In the genomic region with DNA sequence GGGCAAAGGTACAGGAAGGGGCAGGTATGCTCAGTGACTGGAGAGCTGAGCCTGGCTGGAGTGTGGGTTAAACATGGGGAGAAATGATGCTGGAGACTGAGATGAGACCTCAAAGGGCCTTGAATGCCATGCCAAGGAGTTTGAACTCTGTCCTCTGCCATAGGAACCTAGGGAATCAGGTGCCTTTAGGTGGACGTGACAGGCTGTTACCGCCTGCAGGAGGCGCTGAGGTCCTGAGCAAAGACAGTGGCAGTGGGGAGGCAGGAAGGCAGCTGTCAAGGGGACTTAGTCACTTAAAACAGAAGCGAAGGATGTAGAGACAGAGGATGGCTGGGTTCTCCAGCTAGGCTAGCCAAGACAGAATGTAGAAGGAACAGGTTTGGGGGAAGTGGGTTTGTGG, we compare ENCODE assay signal across 7 cellular contexts. TPM values are rescaled to one million over a fixed set of nuclear protein-coding genes. Genes with fewer than 3 reads are reported as not detected.
DNase-seq lines count a peak whose midpoint lies in the region; ATAC-seq and TF ChIP-seq lines count a peak whose summit lies in the region.

No MANE protein-coding gene starts in this region.

- no peaks in the 10 kb centered on the region for H3K4me1 ChIP-seq in MM.1S (ENCODE audit: low read length)

- no peak overlapping the region for H3K4me3 ChIP-seq in MM.1S (ENCODE audit: low read length)

- H3K27me3 ChIP-seq in MM.1S (replicated peaks; ENCODE audit: insufficient read depth, low read length) = no peaks in the 10 kb centered on the region

- peaks cover 16% of the 10 kb centered on the region for H3K79me2 ChIP-seq in MM.1S (ENCODE audit: low read length)

- H3K36me3 ChIP-seq in MM.1S (replicated peaks; ENCODE audit: insufficient read depth, low read length) = peaks cover 4% of the 10 kb centered on the region; the same call in 1 of the 2 replicates

- intact Hi-C loops in natural killer cell (cut with micrococcal nuclease) = no loop called here

- H3K27ac Mint-ChIP-seq in activated naive CD8-positive, alpha-beta T cell treated with anti-CD3 and anti-CD28 coated beads, Interleukin-2, amount 10 ng/mL, durations not matched to agents 7 days and 5 days = peak overlapping the region; percentile 72
- peak overlapping the region; percentile 4 to 55 for H3K27ac Mint-ChIP-seq in natural killer cell

- H3K9me3 Mint-ChIP-seq in activated naive CD8-positive, alpha-beta T cell treated with anti-CD3 and anti-CD28 coated beads, Interleukin-2, amount 10 ng/mL, durations not matched to agents 7 days and 5 days = no peaks in the 10 kb centered on the region
- H3K9me3 Mint-ChIP-seq in natural killer cell = no peaks in the 10 kb centered on the region

- CTCF ChIA-PET in GM10248 (lab: Yijun Ruan, JAX) = interaction anchor here (0.7 to 1.6 kb wide), 8 partner anchors 9 to 49 kb away, joined by 3 to 6 read pairs (median 3); partner anchors contain the start of gene PSMB3

- H3K27ac ChIP-seq in MM.1S (ENCODE audit: low read length) = no peak overlapping the region

- no peak overlapping the region for H3K4me3 Mint-ChIP-seq in activated naive CD8-positive, alpha-beta T cell treated with anti-CD3 and anti-CD28 coated beads, Interleukin-2, amount 10 ng/mL, durations not matched to agents 7 days and 5 days
- no peak overlapping the region for H3K4me3 Mint-ChIP-seq in natural killer cell

- TF ChIP-seq CTCF in GM10248 (IDR thresholded peaks at IDR 0.05; ENCODE audit: control extremely low read depth, extremely low read depth, low read depth, missing control alignments) (peak; percentile 36), MM.1S (IDR thresholded peaks at IDR 0.05; ENCODE audit: low read length) (peak; percentile 35), natural killer cell (IDR thresholded peaks at IDR 0.05) (no peak)

- H2AFZ ChIP-seq in MM.1S (ENCODE audit: low read length) = no peak overlapping the region

- no peaks in the 10 kb centered on the region for H4K20me1 ChIP-seq in MM.1S (ENCODE audit: insufficient read depth, low read length)

- POLR2A ChIA-PET in GM10248 (lab: Yijun Ruan, JAX) = no interaction called here
- POLR2A ChIA-PET in activated naive CD8-positive, alpha-beta T cell treated with anti-CD3 and anti-CD28 coated beads, Interleukin-2, amount 10 ng/mL, durations not matched to agents 7 days and 5 days (lab: Charles Lee) = interaction anchor here (0.8 to 1.1 kb wide), 4 partner anchors 18 to 132 kb away, joined by 3 to 5 read pairs (median 3); partner anchors contain the start of genes LASP1 and RPL23

- H3K4me1 Mint-ChIP-seq in activated naive CD8-positive, alpha-beta T cell treated with anti-CD3 and anti-CD28 coated beads, Interleukin-2, amount 10 ng/mL, durations not matched to agents 7 days and 5 days = peaks cover 20% of the 10 kb centered on the region
- peaks cover 6 to 10% of the 10 kb centered on the region in 2 donors for H3K4me1 Mint-ChIP-seq in natural killer cell

- no peaks in the 10 kb centered on the region for H3K9me3 ChIP-seq in MM.1S (replicated peaks; ENCODE audit: insufficient read depth, low read length)

- no peaks in the 10 kb centered on the region for H3K27me3 Mint-ChIP-seq in activated naive CD8-positive, alpha-beta T cell treated with anti-CD3 and anti-CD28 coated beads, Interleukin-2, amount 10 ng/mL, durations not matched to agents 7 days and 5 days
- H3K27me3 Mint-ChIP-seq in natural killer cell (ENCODE audit: low read depth in 2 of 2) = no peaks in the 10 kb centered on the region

- DNase-seq in GM10248 (ENCODE audit: extremely low spot score) = no peak
- DNase-seq in MM.1S = no peak
- peak; percentile 63 for DNase-seq in activated naive CD8-positive, alpha-beta T cell treated with anti-CD3 and anti-CD28 coated beads, Interleukin-2, amount 10 ng/mL, durations not matched to agents 7 days and 5 days
- DNase-seq in natural killer cell = no peak
- DNase-seq in NCI-H128 (lab: John Stamatoyannopoulos, UW; ENCODE audit: unreplicated experiment) = no peak
- DNase-seq in pons (ENCODE audit: low spot score) = no peak
- no peak for DNase-seq in NCI-H1092 treated with DMSO at 0.1 percent for 48 hours (lab: John Stamatoyannopoulos, UW)

- no peak overlapping the region for H3K4me2 ChIP-seq in MM.1S (ENCODE audit: low read depth, low read length)

- H3F3A ChIP-seq in MM.1S (ENCODE audit: insufficient read depth, low read length) = peaks cover 4% of the 10 kb centered on the region; the same call in 1 of the 2 replicates

- no peaks in the 10 kb centered on the region for H3K9me2 ChIP-seq in MM.1S (replicated peaks; ENCODE audit: insufficient read depth, low read length)

- peak; percentile 82 for ATAC-seq in activated naive CD8-positive, alpha-beta T cell treated with anti-CD3 and anti-CD28 coated beads, Interleukin-2, amount 10 ng/mL, durations not matched to agents 7 days and 5 days (ENCODE audit: low read depth)
- peak in 1 of 3 donors; percentile 42 for ATAC-seq in natural killer cell

- H3K9ac ChIP-seq in MM.1S (ENCODE audit: low read length) = no peak overlapping the region

- H3K36me3 Mint-ChIP-seq in activated naive CD8-positive, alpha-beta T cell treated with anti-CD3 and anti-CD28 coated beads, Interleukin-2, amount 10 ng/mL, durations not matched to agents 7 days and 5 days = peaks cover 19% of the 10 kb centered on the region
- peaks cover 8% of the 10 kb centered on the region for H3K36me3 Mint-ChIP-seq in natural killer cell

RNA-seq across cellular contexts. Expression of gene PSMB3, which starts 9.1 kb away (rescaled TPM):
- 100 to 1,000 TPM; 182 to 189 TPM for total RNA-seq in activated naive CD8-positive, alpha-beta T cell treated with anti-CD3 and anti-CD28 coated beads, Interleukin-2, amount 10 ng/mL, durations not matched to agents 7 days and 5 days
- 100 to 1,000 TPM; 102 to 129 (median 118) TPM for total RNA-seq in natural killer cell

RNA-seq across cellular contexts. Expression of gene PCGF2, which starts 13.5 kb away (rescaled TPM):
- 1 to 10 TPM; 1.8 to 2.0 TPM for total RNA-seq in activated naive CD8-positive, alpha-beta T cell treated with anti-CD3 and anti-CD28 coated beads, Interleukin-2, amount 10 ng/mL, durations not matched to agents 7 days and 5 days
- total RNA-seq in natural killer cell = under 1 TPM in 1 of 3 donors, not detected in 2; 0.12 TPM

RNA-seq across cellular contexts. Expression of gene CISD3, which starts 31.5 kb away (rescaled TPM):
- total RNA-seq in activated naive CD8-positive, alpha-beta T cell treated with anti-CD3 and anti-CD28 coated beads, Interleukin-2, amount 10 ng/mL, durations not matched to agents 7 days and 5 days = 10 to 100 TPM; 30.4 to 37.3 TPM
- 10 to 100 TPM; 32.6 to 37.4 (median 33.9) TPM for total RNA-seq in natural killer cell

RNA-seq across cellular contexts. Expression of gene PIP4K2B, which starts 37.7 kb away (rescaled TPM):
- total RNA-seq in activated naive CD8-positive, alpha-beta T cell treated with anti-CD3 and anti-CD28 coated beads, Interleukin-2, amount 10 ng/mL, durations not matched to agents 7 days and 5 days = 10 to 100 TPM; 55.1 to 58.0 TPM
- total RNA-seq in natural killer cell = 10 to 100 TPM; 26.8 to 36.8 (median 36.3) TPM

RNA-seq across cellular contexts. Expression of gene MLLT6, which starts 56.5 kb away (rescaled TPM):
- total RNA-seq in activated naive CD8-positive, alpha-beta T cell treated with anti-CD3 and anti-CD28 coated beads, Interleukin-2, amount 10 ng/mL, durations not matched to agents 7 days and 5 days = 100 to 1,000 TPM; 333 to 343 TPM
- total RNA-seq in natural killer cell = 100 to 1,000 TPM; 478 to 578 (median 485) TPM
